In the genomic region with DNA sequence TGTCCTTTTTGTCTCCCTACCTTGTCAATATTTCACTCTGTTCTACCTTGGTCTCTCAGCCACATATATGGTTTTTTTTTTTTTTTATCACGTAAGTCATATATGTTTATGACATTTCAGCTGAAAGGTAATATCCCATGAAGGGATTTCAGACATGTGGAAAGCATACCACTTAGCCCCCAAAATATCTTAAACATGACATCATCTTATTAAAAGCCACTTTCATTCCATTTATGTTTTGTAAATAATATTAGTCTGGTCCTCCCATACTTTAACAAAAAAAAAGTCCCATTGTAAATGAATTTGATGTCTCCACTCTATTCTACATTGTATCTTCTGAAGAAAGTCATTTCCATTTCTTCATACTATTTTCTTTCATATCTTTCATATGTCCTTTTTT, we compare ENCODE assay signal across 14 cellular contexts.
DNase-seq lines count a peak whose midpoint lies in the region; ATAC-seq, FAIRE-seq and TF ChIP-seq lines count a peak whose summit lies in the region.
"Had no signal": no experiment of that assay in that cellular context is flagged by ENCODE, and none has a peak within 500 bp of the region (broad histone marks: within the 10 kb centered on the region; RNA-seq: fewer than 3 reads in every experiment).

No MANE protein-coding gene starts in this region.

- no peaks in the 10 kb centered on the region for H3K27me3 Mint-ChIP-seq in nephron (ENCODE audit: low read depth)
- no peaks in the 10 kb centered on the region for H3K27me3 Mint-ChIP-seq in activated CD8-positive, alpha-beta T cell treated with anti-CD3 and anti-CD28 coated beads, Interleukin-2, amount 10 ng/mL, durations not matched to agents 7 days and 5 days (ENCODE audit: low read depth)
- H3K27me3 Mint-ChIP-seq: CD4-positive, CD25-positive, alpha-beta regulatory T cell had no signal

- CTCF ChIA-PET in HEK293 (lab: Yijun Ruan, JAX) (interaction anchor here (0.6 to 1.3 kb wide), 2 partner anchors 29 to 1367 kb away, joined by 3 to 4 read pairs; no protein-coding TSS in a partner anchor), GM12878 (lab: Yijun Ruan, JAX) (interaction anchor here (1.0 to 1.7 kb wide), 6 partner anchors 10 to 131 kb away, joined by 3 to 4 read pairs (median 4); no protein-coding TSS in a partner anchor)
- CTCF ChIA-PET in activated CD8-positive, alpha-beta T cell treated with anti-CD3 and anti-CD28 coated beads, Interleukin-2, amount 10 ng/mL, durations not matched to agents 7 days and 5 days (lab: Charles Lee) = interaction anchor here (0.8 kb wide), 1 partner anchor 9 kb away, joined by 3 read pairs; no protein-coding TSS in a partner anchor

- TF ChIP-seq EP300 in GM12878 (IDR thresholded peaks at IDR 0.05; ENCODE audit: borderline replicate concordance in 1 of 2, control insufficient read depth in 1 of 2, low read depth in 2 of 2, low read length in 2 of 2) = no peak

- no peak overlapping the region for H3K27ac ChIP-seq in HEK293 (ENCODE audit: extremely low read depth, low read depth, low read length)
- H3K27ac ChIP-seq in GM12878 (ENCODE audit: control insufficient read depth, insufficient read depth) = no peak overlapping the region
- H3K27ac ChIP-seq: BLaER1 treated with 17β-estradiol and CSF1 and Interleukin-3, amounts not matched to agents 10 nM and 100 nM had no signal

- intact Hi-C loops in GM12878 (cut with micrococcal nuclease; ENCODE audit: unreplicated experiment) = no loop called here

- H3K9me3 ChIP-seq in HEK293 (ENCODE audit: control insufficient read depth, insufficient read depth, low read depth, low read length) = no peaks in the 10 kb centered on the region
- peaks cover 4% of the 10 kb centered on the region; the same call in 2 of the 3 replicates for H3K9me3 ChIP-seq in GM12878 (replicated peaks; ENCODE audit: control insufficient read depth, insufficient read depth, low read length)

- no peaks in the 10 kb centered on the region for H3K4me1 ChIP-seq in HEK293 (ENCODE audit: control insufficient read depth, insufficient read depth, low read length)
- H3K4me1 ChIP-seq in GM12878 (ENCODE audit: control insufficient read depth, insufficient read depth, low read length) = peaks cover 14% of the 10 kb centered on the region
- H3K4me1 ChIP-seq: BLaER1 treated with 17β-estradiol and CSF1 and Interleukin-3, amounts not matched to agents 10 nM and 100 nM had no signal

- TF ChIP-seq POLR2A in GM12878 (IDR thresholded peaks at IDR 0.05; ENCODE audit: low read depth, low read length) = no peak

- DNase-seq in GM12878 (ENCODE audit: low read depth, low spot score) (no peak), NCI-H446 (lab: John Stamatoyannopoulos, UW) (no peak), NCI-H2081 (lab: John Stamatoyannopoulos, UW) (no peak)
- DNase-seq in stimulated activated effector memory CD8-positive, alpha-beta T cell treated with anti-CD3 and anti-CD28 coated beads, Interleukin-12 subunit alpha, Interleukin-12 subunit beta, amount 100 ng/mL, for 72 hours (ENCODE audit: low spot score in 2 of 2) = no peak
- DNase-seq in activated CD8-positive, alpha-beta T cell treated with anti-CD3 and anti-CD28 coated beads, Interleukin-2, amount 10 ng/mL, durations not matched to agents 7 days and 5 days = no peak
- DNase-seq: ACHN; CD4-positive, CD25-positive, alpha-beta regulatory T cell; DMS53; GF-D8; HCEC 1CT had no signal

- no peaks in the 10 kb centered on the region for H3K27me3 ChIP-seq in GM12878 (replicated peaks in 1 of 2; ENCODE audit: control insufficient read depth in 2 of 2, insufficient read depth in 2 of 2, low read length in 1 of 2)
- H3K27me3 ChIP-seq: BLaER1 treated with 17β-estradiol and CSF1 and Interleukin-3, amounts not matched to agents 10 nM and 100 nM had no signal

- peaks cover 4% of the 10 kb centered on the region for H3K36me3 Mint-ChIP-seq in nephron (ENCODE audit: low read depth)
- no peaks in the 10 kb centered on the region for H3K36me3 Mint-ChIP-seq in stimulated activated effector memory CD8-positive, alpha-beta T cell treated with anti-CD3 and anti-CD28 coated beads, Interleukin-12 subunit alpha, Interleukin-12 subunit beta, amount 100 ng/mL, for 72 hours
- no peaks in the 10 kb centered on the region for H3K36me3 Mint-ChIP-seq in activated CD8-positive, alpha-beta T cell treated with anti-CD3 and anti-CD28 coated beads, Interleukin-2, amount 10 ng/mL, durations not matched to agents 7 days and 5 days (ENCODE audit: low read depth)

- no peak overlapping the region for H3K4me2 ChIP-seq in GM12878 (ENCODE audit: control insufficient read depth, insufficient read depth)
- H3K4me2 ChIP-seq: BLaER1 treated with 17β-estradiol and CSF1 and Interleukin-3, amounts not matched to agents 10 nM and 100 nM had no signal

- WGBS in GM12878 (ENCODE audit: insufficient coverage, insufficient replicate concordance, low lambda C conversion rate, missing lambda C conversion rate) = 93% methylated on average over 1 of the region's 1 CpG

- BruUV-seq in GM12878 (replicated peaks; lab: Mats Ljungman, UMichigan) = no TSS peak

- no peak for FAIRE-seq in GM12878 (lab: Jason Lieb, UNC)
- FAIRE-seq: K562 had no signal

- H2AFZ ChIP-seq in GM12878 (ENCODE audit: control insufficient read depth, low read depth, low read length) = no peak overlapping the region

- POLR2A ChIA-PET in HEK293 (lab: Yijun Ruan, JAX) = no interaction called here
- POLR2A ChIA-PET in GM12878 (lab: Charles Lee) = interaction anchor here (0.6 kb wide), 1 partner anchor 19 kb away, joined by 4 read pairs; no protein-coding TSS in a partner anchor
- POLR2A ChIA-PET in activated CD8-positive, alpha-beta T cell treated with anti-CD3 and anti-CD28 coated beads, Interleukin-2, amount 10 ng/mL, durations not matched to agents 7 days and 5 days (lab: Charles Lee) = no interaction called here

- H3K9me3 Mint-ChIP-seq in nephron = peaks cover 3% of the 10 kb centered on the region
- no peaks in the 10 kb centered on the region for H3K9me3 Mint-ChIP-seq in stimulated activated effector memory CD8-positive, alpha-beta T cell treated with anti-CD3 and anti-CD28 coated beads, Interleukin-12 subunit alpha, Interleukin-12 subunit beta, amount 100 ng/mL, for 72 hours
- H3K9me3 Mint-ChIP-seq in activated CD8-positive, alpha-beta T cell treated with anti-CD3 and anti-CD28 coated beads, Interleukin-2, amount 10 ng/mL, durations not matched to agents 7 days and 5 days (ENCODE audit: insufficient read depth) = no peaks in the 10 kb centered on the region
- H3K9me3 Mint-ChIP-seq: CD4-positive, CD25-positive, alpha-beta regulatory T cell had no signal

- H3K36me3 ChIP-seq in HEK293 (ENCODE audit: control insufficient read depth in 2 of 2, insufficient read depth in 1 of 2, low read length in 2 of 2) = no peaks in the 10 kb centered on the region
- no peaks in the 10 kb centered on the region for H3K36me3 ChIP-seq in GM12878 (ENCODE audit: control insufficient read depth in 2 of 2, insufficient read depth in 2 of 2, low read length in 1 of 2)
- H3K36me3 ChIP-seq: BLaER1 treated with 17β-estradiol and CSF1 and Interleukin-3, amounts not matched to agents 10 nM and 100 nM had no signal

- no peak overlapping the region for H3K9ac ChIP-seq in GM12878 (ENCODE audit: control insufficient read depth, insufficient read depth, low read length)
- H3K9ac ChIP-seq: BLaER1 treated with 17β-estradiol and CSF1 and Interleukin-3, amounts not matched to agents 10 nM and 100 nM had no signal

- RAD21 ChIA-PET in GM12878 (lab: Charles Lee; ENCODE audit: unreplicated experiment) = interaction anchor here (1.1 to 1.2 kb wide), 3 partner anchors 86 to 110 kb away, joined by 3 to 8 read pairs (median 3); a partner anchor contains a TSS

- H3K79me2 ChIP-seq in GM12878 (ENCODE audit: control insufficient read depth, insufficient read depth, low read length) = no peaks in the 10 kb centered on the region

- no peaks in the 10 kb centered on the region for H4K20me1 ChIP-seq in GM12878 (ENCODE audit: control insufficient read depth, insufficient read depth)
- H4K20me1 ChIP-seq: BLaER1 treated with 17β-estradiol and CSF1 and Interleukin-3, amounts not matched to agents 10 nM and 100 nM had no signal

- H3K4me3 Mint-ChIP-seq in nephron = no peak overlapping the region
- no peak overlapping the region for H3K4me3 Mint-ChIP-seq in stimulated activated effector memory CD8-positive, alpha-beta T cell treated with anti-CD3 and anti-CD28 coated beads, Interleukin-12 subunit alpha, Interleukin-12 subunit beta, amount 100 ng/mL, for 72 hours
- no peak overlapping the region for H3K4me3 Mint-ChIP-seq in activated CD8-positive, alpha-beta T cell treated with anti-CD3 and anti-CD28 coated beads, Interleukin-2, amount 10 ng/mL, durations not matched to agents 7 days and 5 days
- H3K4me3 Mint-ChIP-seq: CD4-positive, CD25-positive, alpha-beta regulatory T cell had no signal

- H3K4me1 Mint-ChIP-seq in nephron = peaks cover 24% of the 10 kb centered on the region
- H3K4me1 Mint-ChIP-seq in stimulated activated effector memory CD8-positive, alpha-beta T cell treated with anti-CD3 and anti-CD28 coated beads, Interleukin-12 subunit alpha, Interleukin-12 subunit beta, amount 100 ng/mL, for 72 hours = peaks cover 6% of the 10 kb centered on the region
- no peaks in the 10 kb centered on the region for H3K4me1 Mint-ChIP-seq in activated CD8-positive, alpha-beta T cell treated with anti-CD3 and anti-CD28 coated beads, Interleukin-2, amount 10 ng/mL, durations not matched to agents 7 days and 5 days (ENCODE audit: low read depth)

- H3K4me3 ChIP-seq in HEK293 (ENCODE audit: low read depth, low read length) (no peak overlapping the region), GM12878 (no peak overlapping the region)
- H3K4me3 ChIP-seq: BLaER1 treated with 17β-estradiol and CSF1 and Interleukin-3, amounts not matched to agents 10 nM and 100 nM; K562 had no signal

- H3K27ac Mint-ChIP-seq in nephron = peak overlapping the region in 2 of 3 experiments; percentile 25 to 50
- H3K27ac Mint-ChIP-seq in stimulated activated effector memory CD8-positive, alpha-beta T cell treated with anti-CD3 and anti-CD28 coated beads, Interleukin-12 subunit alpha, Interleukin-12 subunit beta, amount 100 ng/mL, for 72 hours = peak overlapping the region; percentile 83
- H3K27ac Mint-ChIP-seq in activated CD8-positive, alpha-beta T cell treated with anti-CD3 and anti-CD28 coated beads, Interleukin-2, amount 10 ng/mL, durations not matched to agents 7 days and 5 days = no peak overlapping the region

- in situ Hi-C loops in GM12878 (cut with MboI) = no loop called here

- SMC1A ChIA-PET in GM12878 (lab: Charles Lee; ENCODE audit: uncharacterized antibody, unreplicated experiment) = interaction anchor here (0.9 to 1.6 kb wide), 5 partner anchors 16 to 46 kb away, joined by 3 to 8 read pairs (median 6); no protein-coding TSS in a partner anchor

- no peak for ATAC-seq in GM12878
- ATAC-seq in stimulated activated effector memory CD8-positive, alpha-beta T cell treated with anti-CD3 and anti-CD28 coated beads, Interleukin-12 subunit alpha, Interleukin-12 subunit beta, amount 100 ng/mL, for 72 hours = no peak
- ATAC-seq in activated CD8-positive, alpha-beta T cell treated with anti-CD3 and anti-CD28 coated beads, Interleukin-2, amount 10 ng/mL, durations not matched to agents 7 days and 5 days = no peak
- ATAC-seq: K562 had no signal

- TF ChIP-seq RAD21 in GM12878 (IDR thresholded peaks at IDR 0.05; ENCODE audit: insufficient read depth, low read depth, low read length) = no peak

- no peak for TF ChIP-seq CTCF in HEK293 (tag by site-specific recombination; IDR thresholded peaks at IDR 0.05)
- TF ChIP-seq CTCF in GM12878 (IDR thresholded peaks at IDR 0.05 in 2 of 3, conservative IDR thresholded peaks at IDR 0.05 in 1 of 3; ENCODE audit: control insufficient read depth in 2 of 3, extremely low read depth in 1 of 3, insufficient read depth in 1 of 3, low read depth in 3 of 3, low read length in 3 of 3) = no peak
- no peak for TF ChIP-seq CTCF in nephron (IDR thresholded peaks at IDR 0.05; ENCODE audit: unreplicated experiment in 3 of 3)
